In genomic region chr14:76947078-76947837, GRCh38 we compare ENCODE assay signal across 1 cellular context.
TF ChIP-seq lines count a peak whose summit lies in the region.

No MANE protein-coding gene starts in this region.

TF ChIP-seq in HepG2, 621 proteins besides CTCF, POLR2A, EP300 and RAD21 (continued from another document and continues in another):
- TF ChIP-seq, protein P1, sequence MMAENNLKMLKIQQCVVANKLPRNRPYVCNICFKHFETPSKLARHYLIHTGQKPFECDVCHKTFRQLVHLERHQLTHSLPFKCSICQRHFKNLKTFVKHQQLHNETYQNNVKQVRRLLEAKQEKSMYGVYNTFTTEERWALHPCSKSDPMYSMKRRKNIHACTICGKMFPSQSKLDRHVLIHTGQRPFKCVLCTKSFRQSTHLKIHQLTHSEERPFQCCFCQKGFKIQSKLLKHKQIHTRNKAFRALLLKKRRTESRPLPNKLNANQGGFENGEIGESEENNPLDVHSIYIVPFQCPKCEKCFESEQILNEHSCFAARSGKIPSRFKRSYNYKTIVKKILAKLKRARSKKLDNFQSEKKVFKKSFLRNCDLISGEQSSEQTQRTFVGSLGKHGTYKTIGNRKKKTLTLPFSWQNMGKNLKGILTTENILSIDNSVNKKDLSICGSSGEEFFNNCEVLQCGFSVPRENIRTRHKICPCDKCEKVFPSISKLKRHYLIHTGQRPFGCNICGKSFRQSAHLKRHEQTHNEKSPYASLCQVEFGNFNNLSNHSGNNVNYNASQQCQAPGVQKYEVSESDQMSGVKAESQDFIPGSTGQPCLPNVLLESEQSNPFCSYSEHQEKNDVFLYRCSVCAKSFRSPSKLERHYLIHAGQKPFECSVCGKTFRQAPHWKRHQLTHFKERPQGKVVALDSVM (CRISPR knock-in tag; IDR thresholded peaks at IDR 0.05): no peak
- TF ChIP-seq, protein P2, sequence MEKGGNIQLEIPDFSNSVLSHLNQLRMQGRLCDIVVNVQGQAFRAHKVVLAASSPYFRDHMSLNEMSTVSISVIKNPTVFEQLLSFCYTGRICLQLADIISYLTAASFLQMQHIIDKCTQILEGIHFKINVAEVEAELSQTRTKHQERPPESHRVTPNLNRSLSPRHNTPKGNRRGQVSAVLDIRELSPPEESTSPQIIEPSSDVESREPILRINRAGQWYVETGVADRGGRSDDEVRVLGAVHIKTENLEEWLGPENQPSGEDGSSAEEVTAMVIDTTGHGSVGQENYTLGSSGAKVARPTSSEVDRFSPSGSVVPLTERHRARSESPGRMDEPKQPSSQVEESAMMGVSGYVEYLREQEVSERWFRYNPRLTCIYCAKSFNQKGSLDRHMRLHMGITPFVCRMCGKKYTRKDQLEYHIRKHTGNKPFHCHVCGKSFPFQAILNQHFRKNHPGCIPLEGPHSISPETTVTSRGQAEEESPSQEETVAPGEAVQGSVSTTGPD (CRISPR knock-in tag; IDR thresholded peaks at IDR 0.05): no peak
- TF ChIP-seq MLLT10 (CRISPR knock-in tag; IDR thresholded peaks at IDR 0.05) (no peak), ZNF280B (CRISPR knock-in tag; IDR thresholded peaks at IDR 0.05; ENCODE audit: borderline replicate concordance) (no peak), MAFK (conservative IDR thresholded peaks at IDR 0.05 in 1 of 2, IDR thresholded peaks at IDR 0.05 in 1 of 2; ENCODE audit: low read length in 2 of 2) (no peak), NR2F1 (CRISPR knock-in tag; IDR thresholded peaks at IDR 0.05) (no peak), ZNF501 (CRISPR knock-in tag; IDR thresholded peaks at IDR 0.05) (no peak), ZC3H13 (CRISPR knock-in tag; IDR thresholded peaks at IDR 0.05) (no peak), ZNF678 (CRISPR knock-in tag; IDR thresholded peaks at IDR 0.05) (no peak), SMARCE1 (IDR thresholded peaks at IDR 0.05; ENCODE audit: borderline replicate concordance) (no peak), ZBTB14 (CRISPR knock-in tag; IDR thresholded peaks at IDR 0.05) (no peak), PRDM4 (CRISPR knock-in tag; IDR thresholded peaks at IDR 0.05; ENCODE audit: borderline replicate concordance) (no peak), ZNF740 (CRISPR knock-in tag; IDR thresholded peaks at IDR 0.05) (no peak), TSC22D2 (CRISPR knock-in tag; IDR thresholded peaks at IDR 0.05; ENCODE audit: borderline replicate concordance) (no peak), CBX2 (IDR thresholded peaks at IDR 0.05; ENCODE audit: low read depth, low read length) (no peak), CBX2 (CRISPR knock-in tag; IDR thresholded peaks at IDR 0.05; ENCODE audit: low read depth) (no peak), KDM6A (CRISPR knock-in tag; IDR thresholded peaks at IDR 0.05; ENCODE audit: low read depth) (no peak), NFYB (CRISPR knock-in tag; IDR thresholded peaks at IDR 0.05) (no peak), JUND (CRISPR knock-in tag; IDR thresholded peaks at IDR 0.05) (no peak), ZNF101 (CRISPR knock-in tag; IDR thresholded peaks at IDR 0.05; ENCODE audit: borderline replicate concordance, low read depth) (no peak), NFE2L1 (CRISPR knock-in tag; IDR thresholded peaks at IDR 0.05; ENCODE audit: borderline replicate concordance) (no peak), GZF1 (CRISPR knock-in tag; IDR thresholded peaks at IDR 0.05) (no peak), ZBTB8A (CRISPR knock-in tag; IDR thresholded peaks at IDR 0.05; ENCODE audit: borderline replicate concordance, low read depth) (no peak), RNF2 (conservative IDR thresholded peaks at IDR 0.05; ENCODE audit: low read depth) (peak; percentile 45; the same call in 1 of the 2 replicates), ZXDC (CRISPR knock-in tag; IDR thresholded peaks at IDR 0.05) (no peak), ZNF20 (CRISPR knock-in tag; IDR thresholded peaks at IDR 0.05) (no peak), ZNF597 (CRISPR knock-in tag; IDR thresholded peaks at IDR 0.05) (no peak), BATF2 (CRISPR knock-in tag; IDR thresholded peaks at IDR 0.05) (no peak), IRF2 (CRISPR knock-in tag; IDR thresholded peaks at IDR 0.05) (0 out of 2 replicates have a peak, but pooled peaks have one; percentile 36), MEIS2 (CRISPR knock-in tag; IDR thresholded peaks at IDR 0.05) (no peak), SKI (IDR thresholded peaks at IDR 0.05; ENCODE audit: partially characterized antibody) (no peak), KLF6 (CRISPR knock-in tag; IDR thresholded peaks at IDR 0.05) (no peak), ZNF512 (CRISPR knock-in tag; IDR thresholded peaks at IDR 0.05) (no peak), ZNF589 (CRISPR knock-in tag; conservative IDR thresholded peaks at IDR 0.05) (no peak)
- TF ChIP-seq, protein P3, sequence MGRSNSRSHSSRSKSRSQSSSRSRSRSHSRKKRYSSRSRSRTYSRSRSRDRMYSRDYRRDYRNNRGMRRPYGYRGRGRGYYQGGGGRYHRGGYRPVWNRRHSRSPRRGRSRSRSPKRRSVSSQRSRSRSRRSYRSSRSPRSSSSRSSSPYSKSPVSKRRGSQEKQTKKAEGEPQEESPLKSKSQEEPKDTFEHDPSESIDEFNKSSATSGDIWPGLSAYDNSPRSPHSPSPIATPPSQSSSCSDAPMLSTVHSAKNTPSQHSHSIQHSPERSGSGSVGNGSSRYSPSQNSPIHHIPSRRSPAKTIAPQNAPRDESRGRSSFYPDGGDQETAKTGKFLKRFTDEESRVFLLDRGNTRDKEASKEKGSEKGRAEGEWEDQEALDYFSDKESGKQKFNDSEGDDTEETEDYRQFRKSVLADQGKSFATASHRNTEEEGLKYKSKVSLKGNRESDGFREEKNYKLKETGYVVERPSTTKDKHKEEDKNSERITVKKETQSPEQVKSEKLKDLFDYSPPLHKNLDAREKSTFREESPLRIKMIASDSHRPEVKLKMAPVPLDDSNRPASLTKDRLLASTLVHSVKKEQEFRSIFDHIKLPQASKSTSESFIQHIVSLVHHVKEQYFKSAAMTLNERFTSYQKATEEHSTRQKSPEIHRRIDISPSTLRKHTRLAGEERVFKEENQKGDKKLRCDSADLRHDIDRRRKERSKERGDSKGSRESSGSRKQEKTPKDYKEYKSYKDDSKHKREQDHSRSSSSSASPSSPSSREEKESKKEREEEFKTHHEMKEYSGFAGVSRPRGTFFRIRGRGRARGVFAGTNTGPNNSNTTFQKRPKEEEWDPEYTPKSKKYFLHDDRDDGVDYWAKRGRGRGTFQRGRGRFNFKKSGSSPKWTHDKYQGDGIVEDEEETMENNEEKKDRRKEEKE (IDR thresholded peaks at IDR 0.05): no peak
